Comparison of ENCODE assay signal across 8 cellular contexts in genomic region chr6:131694832-131695426, GRCh38. TPM values are rescaled to one million over a fixed set of nuclear protein-coding genes. Genes with fewer than 3 reads are reported as not detected.
DNase-seq lines count a peak whose midpoint lies in the region; ATAC-seq and TF ChIP-seq lines count a peak whose summit lies in the region.

No MANE protein-coding gene starts in this region.

- no peaks in the 10 kb centered on the region for H3K4me1 Mint-ChIP-seq in activated T-helper 17 cell treated with anti-CD3 and anti-CD28 coated beads, Interleukin-2, amount 50 U/mL, for 72 hours

- H3K9me3 Mint-ChIP-seq in activated T-helper 17 cell treated with anti-CD3 and anti-CD28 coated beads, Interleukin-2, amount 50 U/mL, for 72 hours: no peaks in the 10 kb centered on the region

- H3K9me3 ChIP-seq in psoas muscle: no peaks in the 10 kb centered on the region

- no peaks in the 10 kb centered on the region for H3K27me3 Mint-ChIP-seq in activated T-helper 17 cell treated with anti-CD3 and anti-CD28 coated beads, Interleukin-2, amount 50 U/mL, for 72 hours

- H3K27ac ChIP-seq in psoas muscle: no peak overlapping the region

- peak; percentile 75 for TF ChIP-seq CTCF in psoas muscle (IDR thresholded peaks at IDR 0.05)

- no peak overlapping the region for H3K27ac Mint-ChIP-seq in activated T-helper 17 cell treated with anti-CD3 and anti-CD28 coated beads, Interleukin-2, amount 50 U/mL, for 72 hours

- no peaks in the 10 kb centered on the region for H3K36me3 Mint-ChIP-seq in activated T-helper 17 cell treated with anti-CD3 and anti-CD28 coated beads, Interleukin-2, amount 50 U/mL, for 72 hours (ENCODE audit: low read depth)

- DNase-seq in DMS 273 (lab: John Stamatoyannopoulos, UW; ENCODE audit: unreplicated experiment): peak; percentile 72
- peak; percentile 52 for DNase-seq in NCI-H460 (ENCODE audit: extremely low read depth, low read depth)
- DNase-seq in head of caudate nucleus: peak in 39 of 42 donors; percentile 13 to 79 (median 47)
- DNase-seq in psoas muscle: peak in 1 of 2 donors; percentile 21
- DNase-seq in posterior vena cava (ENCODE audit: low spot score): no peak

- no peak overlapping the region for H3K4me3 ChIP-seq in psoas muscle

- no peaks in the 10 kb centered on the region for H3K4me1 ChIP-seq in psoas muscle

- H3K27me3 ChIP-seq in psoas muscle (ENCODE audit: insufficient read depth in 3 of 3, low read length in 2 of 3): no peaks in the 10 kb centered on the region

- 41 to 44% (median 42%) methylated on average over 2 of the region's 2 CpGs for WGBS in psoas muscle, 3 donors

- peak; percentile 95 for ATAC-seq in GM19043 (IDR thresholded peaks at IDR 0.05; ENCODE audit: low read depth, unreplicated experiment)
- ATAC-seq in HG03135 (IDR thresholded peaks at IDR 0.05; ENCODE audit: unreplicated experiment): peak; percentile 89
- ATAC-seq in activated T-helper 17 cell treated with anti-CD3 and anti-CD28 coated beads, Interleukin-2, amount 50 U/mL, for 72 hours (replicated peaks): peak; percentile 60
- peak; percentile 58 to 93 (median 87) for ATAC-seq in psoas muscle

- no peak overlapping the region for H3K4me3 Mint-ChIP-seq in activated T-helper 17 cell treated with anti-CD3 and anti-CD28 coated beads, Interleukin-2, amount 50 U/mL, for 72 hours

- H3K36me3 ChIP-seq in psoas muscle (ENCODE audit: insufficient read depth in 1 of 2, low read depth in 1 of 2): no peaks in the 10 kb centered on the region

- intact Hi-C loops in head of caudate nucleus (cut with DNase I): loop anchor here (10.0 kb wide), 1 partner anchor 210 kb away; no protein-coding TSS in a partner anchor
- intact Hi-C loops in psoas muscle (cut with DNase I): loop anchor here (2.0 to 5.0 kb wide), 2 partner anchors 217 to 218 kb away; no protein-coding TSS in a partner anchor
- intact Hi-C loops in posterior vena cava (cut with DNase I): loop anchor here in 1 of 2 donors (5.0 kb wide), 1 partner anchor 217 kb away; no protein-coding TSS in a partner anchor

RNA-seq across cellular contexts. Expression of gene OR2A4, which starts 6.3 kb away (rescaled TPM):
- 0.05 TPM in 1 of 2 replicates, not detected in the other for total RNA-seq in NCI-H460 (2014; rRNA removed; shearing (Covaris generic))
- not detected in 2 replicates for polyA plus RNA-seq in NCI-H460 (2014; cell fraction: nucleus; rRNA removed)
- not detected for total RNA-seq in activated T-helper 17 cell treated with anti-CD3 and anti-CD28 coated beads, Interleukin-2, amount 50 U/mL, for 72 hours
- total RNA-seq in psoas muscle (under 1 TPM in 1 of 4 donors, not detected in 3; 0.21 TPM), posterior vena cava (not detected)
- polyA plus RNA-seq in psoas muscle: not detected

RNA-seq across cellular contexts. Expression of gene CTAGE9, which starts 15.9 kb away (rescaled TPM):
- not detected in 2 replicates for total RNA-seq in NCI-H460 (2014; rRNA removed; shearing (Covaris generic))
- not detected in 2 replicates for polyA plus RNA-seq in NCI-H460 (2014; cell fraction: nucleus; rRNA removed)
- total RNA-seq in activated T-helper 17 cell treated with anti-CD3 and anti-CD28 coated beads, Interleukin-2, amount 50 U/mL, for 72 hours: not detected
- total RNA-seq in psoas muscle (not detected), posterior vena cava (not detected)
- not detected for polyA plus RNA-seq in psoas muscle

RNA-seq across cellular contexts. Expression of gene ENPP3, which starts 57.8 kb away (rescaled TPM):
- 0.12 TPM in 1 of 2 replicates, not detected in the other for total RNA-seq in NCI-H460 (2014; rRNA removed; shearing (Covaris generic))
- polyA plus RNA-seq in NCI-H460 (2014; cell fraction: nucleus; rRNA removed): not detected in 2 replicates
- total RNA-seq in activated T-helper 17 cell treated with anti-CD3 and anti-CD28 coated beads, Interleukin-2, amount 50 U/mL, for 72 hours: under 1 TPM; 0.19 to 0.45 TPM
- total RNA-seq in psoas muscle: under 1 TPM in 3 of 4 donors, not detected in 1; 0.11 to 0.34 (median 0.15) TPM
- under 1 TPM; 0.04 to 0.17 (median 0.10) TPM for polyA plus RNA-seq in psoas muscle
- total RNA-seq in posterior vena cava: under 1 TPM; 0.48 to 0.56 TPM
